In the genomic region with DNA sequence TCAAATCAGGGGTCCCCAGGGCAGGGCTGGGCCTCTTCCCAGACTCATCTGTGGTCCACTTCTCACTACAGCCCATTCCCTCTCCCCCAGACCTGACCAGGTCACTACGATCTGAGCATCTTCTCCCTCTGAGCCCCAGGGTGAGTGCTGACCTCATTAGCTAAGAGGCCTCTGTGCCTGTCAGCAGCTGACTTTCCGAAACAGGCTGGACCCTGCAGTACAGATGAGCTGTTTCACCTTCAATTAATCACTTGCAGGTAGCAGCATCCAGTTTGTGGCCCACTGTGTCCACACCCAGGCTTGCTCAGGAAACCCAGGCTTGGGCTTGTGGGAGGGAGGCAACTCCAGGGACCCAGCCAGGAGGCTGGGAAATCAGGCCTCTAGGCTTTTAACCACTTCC, we compare ENCODE assay signal across 1 cellular context.
TF ChIP-seq lines count a peak whose summit lies in the region.

No MANE protein-coding gene starts in this region.

TF ChIP-seq in SK-N-SH, 30 proteins besides CTCF, POLR2A, EP300 and RAD21 (continued from another document):
- no peak for TF ChIP-seq USF1 (IDR thresholded peaks at IDR 0.05; ENCODE audit: borderline replicate concordance, low read depth)
- TF ChIP-seq REST (IDR thresholded peaks at IDR 0.05; ENCODE audit: low read depth, low read length) = no peak
- TF ChIP-seq ELF1 (IDR thresholded peaks at IDR 0.05) = no peak
- no peak for TF ChIP-seq MXI1 (IDR thresholded peaks at IDR 0.05; ENCODE audit: low read depth, low read length)
- no peak for TF ChIP-seq TCF12 (IDR thresholded peaks at IDR 0.05)
- TF ChIP-seq FOXM1 (IDR thresholded peaks at IDR 0.05; ENCODE audit: low read depth) = no peak
- TF ChIP-seq GABPA (IDR thresholded peaks at IDR 0.05; ENCODE audit: low read depth) = no peak
- TF ChIP-seq GATA2 (CRISPR knock-in tag; IDR thresholded peaks at IDR 0.05) = no peak
- no peak for TF ChIP-seq SMC3 (IDR thresholded peaks at IDR 0.05; ENCODE audit: low read depth, low read length)
- TF ChIP-seq IRF3 (IDR thresholded peaks at IDR 0.05; ENCODE audit: low read depth, low read length) = no peak
TF ChIP-seq in SK-N-SH: peak in this region for 0.
